In genomic region chr2:239608723-239609122, GRCh38 we compare ENCODE assay signal across 18 cellular contexts.
A peak's percentile ranks its signal among the peaks of the same experiment; 100 is the strongest.
DNase-seq lines count a peak whose midpoint lies in the region; ATAC-seq and TF ChIP-seq lines count a peak whose summit lies in the region.
"Had no signal": no experiment of that assay in that cellular context is flagged by ENCODE, and none has a peak within 500 bp of the region (broad histone marks: within the 10 kb centered on the region; RNA-seq: fewer than 3 reads in every experiment).

No MANE protein-coding gene starts in this region.

- no peaks in the 10 kb centered on the region for H4K20me1 ChIP-seq in H9 (ENCODE audit: control insufficient read depth, insufficient read depth, insufficient read length)

- no peak overlapping the region for H3K4me2 ChIP-seq in H9 (ENCODE audit: insufficient read depth, insufficient read length, low read length)

- H3T11ph ChIP-seq in H9 (ENCODE audit: low read length): no peak overlapping the region

- H4K91ac ChIP-seq in H9 (ENCODE audit: insufficient read length, low read depth, low read length): no peak overlapping the region

- no peak overlapping the region for H3K27ac Mint-ChIP-seq in H9
- peak overlapping the region in 1 of 2 donors; percentile 54 for H3K27ac Mint-ChIP-seq in effector memory CD8-positive, alpha-beta T cell

- H3K23me2 ChIP-seq in H9 (ENCODE audit: insufficient read length, low read depth, low read length, poor library complexity, severe bottlenecking): no peaks in the 10 kb centered on the region

- no peak overlapping the region for H4K5ac ChIP-seq in H9 (ENCODE audit: insufficient read length, low read depth, low read length)

- no peaks in the 10 kb centered on the region for H3K9me3 ChIP-seq in H9 (ENCODE audit: control insufficient read depth, low read depth, low read length)

- H3K14ac ChIP-seq in H9 (ENCODE audit: insufficient read depth, low read length): no peak overlapping the region

- TF ChIP-seq CTCF in H9 (conservative IDR thresholded peaks at IDR 0.05) (no peak), omental fat pad (IDR thresholded peaks at IDR 0.05) (no peak)

- no peaks in the 10 kb centered on the region for H3K79me2 ChIP-seq in H9 (ENCODE audit: insufficient read depth, low read length)

- H3K4ac ChIP-seq in H9 (ENCODE audit: low read depth, low read length): no peak overlapping the region

- no peak overlapping the region for H2BK120ac ChIP-seq in H9 (ENCODE audit: low read depth, low read length, poor library complexity, severe bottlenecking)

- no peak overlapping the region for H3K4me3 Mint-ChIP-seq in H9
- peak overlapping the region; percentile 68 to 69 for H3K4me3 Mint-ChIP-seq in effector memory CD8-positive, alpha-beta T cell

- peaks cover 14 to 17% of the 10 kb centered on the region in 2 experiments for H3K4me1 Mint-ChIP-seq in H9
- peaks cover 31 to 32% of the 10 kb centered on the region in 2 donors for H3K4me1 Mint-ChIP-seq in effector memory CD8-positive, alpha-beta T cell (ENCODE audit: low read depth in 2 of 2)

- ATAC-seq in effector memory CD8-positive, alpha-beta T cell (replicated peaks): no peak
- ATAC-seq in omental fat pad (ENCODE audit: low FRiP score) (no peak), HG03565 (IDR thresholded peaks at IDR 0.05; ENCODE audit: unreplicated experiment) (no peak), GM18907 (IDR thresholded peaks at IDR 0.05; ENCODE audit: unreplicated experiment) (no peak)
- ATAC-seq: K562 had no signal

- no peaks in the 10 kb centered on the region for H3K79me1 ChIP-seq in H9 (ENCODE audit: insufficient read depth, low read depth, low read length, poor library complexity, severe bottlenecking)

- no peak overlapping the region for H3K18ac ChIP-seq in H9 (ENCODE audit: insufficient read length, low read depth, low read length)

- peaks cover 0 to 5% (median 0%) of the 10 kb centered on the region in 3 experiments; a peak in 2 of 7 replicates for H3K36me3 Mint-ChIP-seq in H9 (ENCODE audit: insufficient read depth in 1 of 3, low read depth in 3 of 3)
- peaks cover 7% of the 10 kb centered on the region for H3K36me3 Mint-ChIP-seq in effector memory CD8-positive, alpha-beta T cell (ENCODE audit: insufficient read depth)

- no peak overlapping the region for H2AFZ ChIP-seq in H9 (ENCODE audit: low read length)

- H2BK20ac ChIP-seq in H9 (ENCODE audit: low read depth, low read length, poor library complexity, severe bottlenecking): no peak overlapping the region

- H2BK12ac ChIP-seq in H9 (ENCODE audit: insufficient read length, low read depth, low read length): no peak overlapping the region

- no peak overlapping the region for H3K27ac ChIP-seq in H9 (ENCODE audit: insufficient read length, low read depth, low read length)
- H3K27ac ChIP-seq: SK-N-MC had no signal

- no peaks in the 10 kb centered on the region; a peak in 2 of 5 replicates for H3K9me3 Mint-ChIP-seq in H9
- H3K9me3 Mint-ChIP-seq in effector memory CD8-positive, alpha-beta T cell: no peaks in the 10 kb centered on the region

- DNase-seq in H9: peak; percentile 20
- no peak for DNase-seq in effector memory CD8-positive, alpha-beta T cell
- DNase-seq in omental fat pad (ENCODE audit: low spot score): peak; percentile 17
- DNase-seq in ureter (ENCODE audit: low spot score): peak; percentile 25
- no peak for DNase-seq in cerebellum (ENCODE audit: low spot score)
- DNase-seq: ACHN, DMS 273 treated with DMSO at 0.1 percent for 48 hours, DND-41, NCI-H1105 treated with DMSO at 0.1 percent for 48 hours, NCI-H1694, NCI-H2107, NCI-H510A treated with DMSO at 0.1 percent for 48 hours, NCI-H82, SHP77 had no signal

- no peak overlapping the region for H3K9ac ChIP-seq in H9 (ENCODE audit: extremely low read depth, insufficient read length, low read length)

- no peak overlapping the region for H2BK15ac ChIP-seq in H9 (ENCODE audit: low read depth, low read length)

- peaks cover 21% of the 10 kb centered on the region for H3K27me3 Mint-ChIP-seq in H9 (ENCODE audit: low read depth)
- H3K27me3 Mint-ChIP-seq in effector memory CD8-positive, alpha-beta T cell: peaks cover 0 to 8% of the 10 kb centered on the region in 2 donors

- WGBS in H9 (ENCODE audit: extremely low coverage, insufficient read length, low lambda C conversion rate): no CpG with 5 or more reads among the region's 16 CpGs

- H3K4me1 ChIP-seq in H9 (ENCODE audit: insufficient read depth, low read length): no peaks in the 10 kb centered on the region

- no peak overlapping the region for H2BK5ac ChIP-seq in H9 (ENCODE audit: insufficient read length, low read length)

- H4K8ac ChIP-seq in H9 (replicated peaks; ENCODE audit: insufficient read length, low read depth, low read length): no peak overlapping the region

- no peak overlapping the region for H3K23ac ChIP-seq in H9 (ENCODE audit: insufficient read length, low read depth, low read length)

- H3K56ac ChIP-seq in H9 (ENCODE audit: insufficient read length, low read depth, low read length): no peak overlapping the region

- H2AK5ac ChIP-seq in H9 (ENCODE audit: insufficient read length, low read length): no peak overlapping the region

- no peaks in the 10 kb centered on the region for H3K27me3 ChIP-seq in H9 (ENCODE audit: insufficient read depth, low read length)

Comparison
In these comparisons a context has a peak if more than half of its experiments do, and no peak if none do; other contexts are left out.
1. DNase-seq: peak in H9 (single experiment), omental fat pad (single experiment) and ureter (single experiment); none in effector memory CD8-positive, alpha-beta T cell (0 of 3) and cerebellum (single experiment).
2. H3K4me3 Mint-ChIP-seq: peak in effector memory CD8-positive, alpha-beta T cell (2 of 2); none in H9 (0 of 2).